18 cellular contexts compared by ENCODE assay signal in the genomic region with DNA sequence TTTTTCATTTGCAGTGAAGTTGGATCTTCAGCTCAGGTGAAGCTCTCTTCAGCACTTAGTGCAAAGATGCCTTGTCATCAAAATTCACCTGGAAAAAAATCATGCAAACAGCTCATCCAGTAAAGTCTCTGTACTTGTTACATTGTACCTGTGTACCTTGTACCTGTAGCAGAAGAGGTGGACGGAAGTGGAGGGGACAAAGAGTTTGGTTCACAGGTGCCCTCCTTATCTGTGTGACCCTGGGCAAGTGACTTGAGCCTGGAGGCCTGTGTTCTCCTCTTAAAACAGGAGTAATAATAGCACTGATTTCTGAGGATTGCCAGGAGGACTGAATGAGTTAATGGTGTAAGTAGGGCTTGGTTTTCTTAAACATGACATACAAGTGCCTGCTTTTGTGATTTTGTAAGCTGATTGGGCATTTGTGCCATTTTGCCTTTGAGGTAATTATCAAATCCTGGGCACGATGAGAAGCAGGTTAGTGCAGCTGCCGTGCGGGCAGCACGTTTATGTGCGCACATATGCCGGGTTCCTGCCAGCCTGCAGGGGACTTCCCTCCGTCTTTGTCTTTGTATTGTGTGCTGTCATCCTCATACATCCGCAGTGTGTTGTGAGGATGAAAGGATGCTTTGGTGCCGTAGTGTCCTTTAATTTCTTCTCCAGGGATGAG. TPM values are rescaled to one million over a fixed set of nuclear protein-coding genes. Genes with fewer than 3 reads are reported as not detected.
DNase-seq lines count a peak whose midpoint lies in the region; ATAC-seq and TF ChIP-seq lines count a peak whose summit lies in the region.
"Had no signal": no experiment of that assay in that cellular context is flagged by ENCODE, and none has a peak within 500 bp of the region (broad histone marks: within the 10 kb centered on the region; RNA-seq: fewer than 3 reads in every experiment).

No MANE protein-coding gene starts in this region.

- peaks cover 12% of the 10 kb centered on the region for H3F3A ChIP-seq in neural progenitor cell (ENCODE audit: low read depth)

- H3K36me3 ChIP-seq in left ventricle myocardium inferior (peaks cover 58% of the 10 kb centered on the region), neural progenitor cell (no peaks in the 10 kb centered on the region)

- no peak overlapping the region for H2AFZ ChIP-seq in neural progenitor cell (replicated peaks)

- peaks cover 2% of the 10 kb centered on the region for H3K9me3 Mint-ChIP-seq in glutamatergic neuron (ENCODE audit: unreplicated experiment)
- no peaks in the 10 kb centered on the region for H3K9me3 Mint-ChIP-seq in neural progenitor cell
- H3K9me3 Mint-ChIP-seq in type B pancreatic cell: no peaks in the 10 kb centered on the region
- H3K9me3 Mint-ChIP-seq in activated naive CD4-positive, alpha-beta T cell treated with anti-CD3 and anti-CD28 coated beads for 36 hours: no peaks in the 10 kb centered on the region

- TF ChIP-seq CTCF in left ventricle myocardium inferior (IDR thresholded peaks at IDR 0.05; ENCODE audit: borderline replicate concordance): no peak
- no peak for TF ChIP-seq CTCF in glutamatergic neuron (IDR thresholded peaks at IDR 0.05; ENCODE audit: partially characterized antibody, unreplicated experiment)
- no peak for TF ChIP-seq CTCF in neural progenitor cell (IDR thresholded peaks at IDR 0.05)
- TF ChIP-seq CTCF in type B pancreatic cell (conservative IDR thresholded peaks at IDR 0.05): no peak
- no peak for TF ChIP-seq CTCF in GM13976 (IDR thresholded peaks at IDR 0.05; ENCODE audit: borderline replicate concordance, control extremely low read depth, extremely low read depth, insufficient read depth, missing control alignments)

- H3K27ac Mint-ChIP-seq in glutamatergic neuron (ENCODE audit: unreplicated experiment): peak overlapping the region; percentile 39
- peak overlapping the region; percentile 55 for H3K27ac Mint-ChIP-seq in neural progenitor cell
- H3K27ac Mint-ChIP-seq in type B pancreatic cell: peak overlapping the region; percentile 40
- no peak overlapping the region for H3K27ac Mint-ChIP-seq in activated naive CD4-positive, alpha-beta T cell treated with anti-CD3 and anti-CD28 coated beads for 36 hours

- DNase-seq in left ventricle myocardium inferior: no peak
- no peak for DNase-seq in Right ventricle myocardium inferior (ENCODE audit: missing footprints)
- DNase-seq in glutamatergic neuron: no peak
- no peak for DNase-seq in neural progenitor cell (ENCODE audit: low spot score)
- no peak for DNase-seq in type B pancreatic cell (ENCODE audit: extremely low spot score, unreplicated experiment)
- DNase-seq in stimulated activated CD4-positive, alpha-beta T cell treated with anti-CD3 and anti-CD28 coated beads, Interleukin-4, amount 100 ng/mL, for 1 hour: no peak
- DNase-seq in GM13976 (ENCODE audit: low spot score): no peak
- no peak for DNase-seq in activated naive CD4-positive, alpha-beta T cell treated with anti-CD3 and anti-CD28 coated beads for 36 hours
- DNase-seq: DND-41, GOT3, KBM-7, MV-4-11, NCI-H1417, NCI-H2029, NCI-H2171 treated with DMSO at 0.1 percent for 48 hours, NCI-H446 treated with DMSO at 0.1 percent for 48 hours, RPMI8226 had no signal

- no peak overlapping the region for H3K4me3 Mint-ChIP-seq in glutamatergic neuron (ENCODE audit: unreplicated experiment)
- H3K4me3 Mint-ChIP-seq in neural progenitor cell: no peak overlapping the region
- no peak overlapping the region for H3K4me3 Mint-ChIP-seq in type B pancreatic cell
- no peak overlapping the region for H3K4me3 Mint-ChIP-seq in activated naive CD4-positive, alpha-beta T cell treated with anti-CD3 and anti-CD28 coated beads for 36 hours

- H4K20me1 ChIP-seq in neural progenitor cell (ENCODE audit: low read depth): no peaks in the 10 kb centered on the region

- no peak for ATAC-seq in Right ventricle myocardium inferior

- H3K4me3 ChIP-seq in left ventricle myocardium inferior: no peak overlapping the region
- H3K4me3 ChIP-seq in neural progenitor cell: no peak overlapping the region
- H3K4me3 ChIP-seq: BLaER1 treated with 17β-estradiol and CSF1 and Interleukin-3, amounts not matched to agents 10 nM and 100 nM had no signal

- no peaks in the 10 kb centered on the region for H3K79me2 ChIP-seq in neural progenitor cell (ENCODE audit: low read depth)

- intact Hi-C loops in left ventricle myocardium inferior (cut with micrococcal nuclease): no loop called here
- intact Hi-C loops in Right ventricle myocardium inferior (cut with DNase I): loop anchor here (1.0 to 2.0 kb wide), 2 partner anchors 46 to 55 kb away; partner anchors contain the start of gene ADGRD1
- intact Hi-C loops in activated naive CD4-positive, alpha-beta T cell treated with anti-CD3 and anti-CD28 coated beads for 36 hours (cut with micrococcal nuclease): no loop called here

- H3K9me3 ChIP-seq in left ventricle myocardium inferior (replicated peaks) (no peaks in the 10 kb centered on the region), neural progenitor cell (ENCODE audit: low read depth) (no peaks in the 10 kb centered on the region)
- H3K9me3 ChIP-seq: BLaER1 treated with 17β-estradiol and CSF1 and Interleukin-3, amounts not matched to agents 10 nM and 100 nM had no signal

- in situ Hi-C loops in GM13976 (cut with MboI; ENCODE audit: low sequenced_read_pairs, unreplicated experiment): no loop called here

- H3K4me1 Mint-ChIP-seq in glutamatergic neuron (ENCODE audit: low read depth, unreplicated experiment) (peaks cover 31% of the 10 kb centered on the region), neural progenitor cell (peaks cover 39% of the 10 kb centered on the region), type B pancreatic cell (ENCODE audit: unreplicated experiment) (peaks cover 32% of the 10 kb centered on the region)
- no peaks in the 10 kb centered on the region for H3K4me1 Mint-ChIP-seq in activated naive CD4-positive, alpha-beta T cell treated with anti-CD3 and anti-CD28 coated beads for 36 hours (ENCODE audit: low read depth)

- H3K36me3 Mint-ChIP-seq in glutamatergic neuron (ENCODE audit: unreplicated experiment): no peaks in the 10 kb centered on the region
- no peaks in the 10 kb centered on the region for H3K36me3 Mint-ChIP-seq in neural progenitor cell
- H3K36me3 Mint-ChIP-seq in type B pancreatic cell: no peaks in the 10 kb centered on the region
- no peaks in the 10 kb centered on the region for H3K36me3 Mint-ChIP-seq in activated naive CD4-positive, alpha-beta T cell treated with anti-CD3 and anti-CD28 coated beads for 36 hours (ENCODE audit: low read depth)

- no peak overlapping the region for H3K4me2 ChIP-seq in neural progenitor cell

- peaks cover 6% of the 10 kb centered on the region for H3K27me3 Mint-ChIP-seq in glutamatergic neuron (ENCODE audit: unreplicated experiment)
- H3K27me3 Mint-ChIP-seq in neural progenitor cell (ENCODE audit: insufficient read depth, low read depth): peaks cover 39% of the 10 kb centered on the region
- H3K27me3 Mint-ChIP-seq in type B pancreatic cell: peaks cover 4% of the 10 kb centered on the region
- no peaks in the 10 kb centered on the region for H3K27me3 Mint-ChIP-seq in activated naive CD4-positive, alpha-beta T cell treated with anti-CD3 and anti-CD28 coated beads for 36 hours (ENCODE audit: low read depth)

- H3K4me1 ChIP-seq in left ventricle myocardium inferior (peaks cover 62% of the 10 kb centered on the region), neural progenitor cell (peaks cover 22% of the 10 kb centered on the region)

- no peak overlapping the region for H3K9ac ChIP-seq in neural progenitor cell

- H3K27me3 ChIP-seq in left ventricle myocardium inferior (ENCODE audit: low read depth) (no peaks in the 10 kb centered on the region), neural progenitor cell (no peaks in the 10 kb centered on the region)

- H3K27ac ChIP-seq in left ventricle myocardium inferior (replicated peaks): peak overlapping the region; percentile 81
- H3K27ac ChIP-seq in neural progenitor cell: no peak overlapping the region
- H3K27ac ChIP-seq: BLaER1 treated with 17β-estradiol and CSF1 and Interleukin-3, amounts not matched to agents 10 nM and 100 nM had no signal

- CTCF ChIA-PET in activated naive CD4-positive, alpha-beta T cell treated with anti-CD3 and anti-CD28 coated beads for 36 hours (lab: Charles Lee): no interaction called here

RNA-seq across cellular contexts. Expression of gene ADGRD1, which starts 54.2 kb away (rescaled TPM):
- total RNA-seq in left ventricle myocardium inferior (99.5 TPM), Right ventricle myocardium inferior (89.1 TPM), glutamatergic neuron (ENCODE audit: unreplicated experiment) (0.96 TPM), neural progenitor cell (ENCODE audit: low replicate concordance) (0.40 TPM in 1 of 2 replicates, not detected in the other), type B pancreatic cell (ENCODE audit: low replicate concordance) (2.6 and 11.0 TPM in 2 replicates)
- total RNA-seq in activated naive CD4-positive, alpha-beta T cell treated with anti-CD3 and anti-CD28 coated beads for 36 hours: not detected
